In the genomic region with DNA sequence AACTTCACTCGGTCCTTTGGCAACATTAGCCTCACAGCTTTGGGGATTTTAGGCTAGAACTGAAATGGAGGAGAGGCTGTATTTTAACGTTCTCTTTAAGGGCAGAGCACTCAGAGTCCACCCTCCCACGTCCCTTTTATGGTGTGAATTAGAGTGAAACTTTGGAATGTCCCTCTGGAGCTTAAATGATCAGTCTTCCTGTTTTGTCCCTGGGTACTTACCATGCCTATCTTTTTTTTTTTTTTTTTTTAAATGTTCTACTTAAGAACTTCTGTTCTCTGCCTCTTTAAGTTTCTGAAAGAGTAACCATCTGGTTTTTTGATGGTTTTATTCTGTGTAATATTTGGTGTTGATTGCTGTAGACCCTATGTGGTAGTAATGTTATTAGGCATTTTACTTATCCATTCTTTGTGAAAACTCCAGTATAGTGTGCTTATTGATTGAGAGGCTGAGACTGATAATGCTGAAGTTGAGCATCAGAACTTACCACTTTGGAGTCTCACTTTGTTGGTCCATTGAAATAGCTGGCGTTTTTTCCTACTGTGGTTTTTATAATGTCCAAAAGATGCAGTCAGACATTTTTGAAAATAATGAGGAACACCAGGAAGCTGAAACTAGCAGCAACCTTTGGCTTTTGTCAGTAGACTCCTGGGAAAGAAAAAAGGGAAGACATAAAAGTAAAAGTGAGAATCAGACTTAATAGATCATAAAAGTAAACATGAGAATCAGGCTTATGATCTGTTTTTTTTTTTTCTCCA, we compare ENCODE assay signal across 10 cellular contexts. TPM values are rescaled to one million over a fixed set of nuclear protein-coding genes. Genes with fewer than 3 reads are reported as not detected.
DNase-seq lines count a peak whose midpoint lies in the region; TF ChIP-seq lines count a peak whose summit lies in the region.
"Had no signal": no experiment of that assay in that cellular context is flagged by ENCODE, and none has a peak within 500 bp of the region (broad histone marks: within the 10 kb centered on the region; RNA-seq: fewer than 3 reads in every experiment).

No MANE protein-coding gene starts in this region.

- H3K4me3 ChIP-seq in coronary artery, result peak overlapping the region; percentile 36
- peak overlapping the region; percentile 28 to 42 (median 30) for H3K4me3 ChIP-seq in subcutaneous abdominal adipose tissue (ENCODE audit: low read depth in 1 of 5, low read length in 5 of 5)
- H3K4me3 ChIP-seq in lower leg skin (ENCODE audit: low read depth, poor library complexity, severe bottlenecking), result no peak overlapping the region

- H3K9ac ChIP-seq in subcutaneous abdominal adipose tissue (ENCODE audit: low read length in 5 of 5), result peak overlapping the region in 3 of 5 donors; percentile 48 to 68 (median 64)

- H3K27me3 Mint-ChIP-seq in HFFc6 (ENCODE audit: insufficient read depth), result no peaks in the 10 kb centered on the region
- H3K27me3 Mint-ChIP-seq in immature natural killer cell (ENCODE audit: low read depth in 3 of 3), result no peaks in the 10 kb centered on the region

- intact Hi-C loops in lower leg skin (cut with DNase I; ENCODE audit: low total_unique reads), result no loop called here

- H3K4me1 Mint-ChIP-seq in HFFc6 (ENCODE audit: low read depth) (peaks cover 34% of the 10 kb centered on the region), immature natural killer cell (peaks cover 22 to 50% of the 10 kb centered on the region in 2 donors)

- peaks cover 7 to 82% (median 67%) of the 10 kb centered on the region in 5 donors for H3K4me1 ChIP-seq in subcutaneous abdominal adipose tissue (ENCODE audit: control insufficient read depth in 5 of 5, insufficient read depth in 5 of 5, low read length in 5 of 5)

- TF ChIP-seq POLR2A in lower leg skin (IDR thresholded peaks at IDR 0.05), result no peak

- H3K4me3 Mint-ChIP-seq in HFFc6 (peak overlapping the region; percentile 18; the same call in 1 of the 2 replicates), immature natural killer cell (no peak overlapping the region)
- H3K4me3 Mint-ChIP-seq: activated T-cell treated with anti-CD3 and anti-CD28 coated beads, Interleukin-2, amount 50 U/mL, for 4 hours had no signal

- WGBS in lower leg skin, 2 donors, result 29 to 37% methylated on average over 4 of the region's 4 CpGs

- H3K36me3 Mint-ChIP-seq in HFFc6 (ENCODE audit: low read depth), result no peaks in the 10 kb centered on the region; the same call in 1 of the 2 replicates
- peaks cover 0 to 5% (median 4%) of the 10 kb centered on the region in 3 donors for H3K36me3 Mint-ChIP-seq in immature natural killer cell

- H3K27ac ChIP-seq in coronary artery (peak overlapping the region; percentile 4 to 83), subcutaneous abdominal adipose tissue (ENCODE audit: low read depth, low read length) (peak overlapping the region; percentile 95)

- no peaks in the 10 kb centered on the region for H3K9me3 ChIP-seq in subcutaneous abdominal adipose tissue (ENCODE audit: control insufficient read depth in 5 of 5, low read length in 5 of 5)

- peaks cover 0 to 3% (median 0%) of the 10 kb centered on the region in 5 donors for H3K36me3 ChIP-seq in subcutaneous abdominal adipose tissue (ENCODE audit: control insufficient read depth in 5 of 5, insufficient read depth in 5 of 5, low read length in 5 of 5)

- no peak for TF ChIP-seq CTCF in HFFc6 (IDR thresholded peaks at IDR 0.05)
- no peak for TF ChIP-seq CTCF in coronary artery (IDR thresholded peaks at IDR 0.05)
- no peak for TF ChIP-seq CTCF in lower leg skin (IDR thresholded peaks at IDR 0.05)

- H3K27ac Mint-ChIP-seq in HFFc6, result peak overlapping the region; percentile 2; the same call in 1 of the 2 replicates
- H3K27ac Mint-ChIP-seq in immature natural killer cell, result peak overlapping the region in 2 of 6 donors; percentile 21 to 47

- H3K27me3 ChIP-seq in subcutaneous abdominal adipose tissue (ENCODE audit: control insufficient read depth in 5 of 5, insufficient read depth in 4 of 5, low read length in 5 of 5), result no peaks in the 10 kb centered on the region

- no peaks in the 10 kb centered on the region for H3K9me3 Mint-ChIP-seq in HFFc6
- no peaks in the 10 kb centered on the region for H3K9me3 Mint-ChIP-seq in immature natural killer cell
- H3K9me3 Mint-ChIP-seq: activated T-cell treated with anti-CD3 and anti-CD28 coated beads, Interleukin-2, amount 50 U/mL, for 4 hours had no signal

- DNase-seq in HFFc6, result no peak
- DNase-seq in coronary artery (ENCODE audit: low spot score), result no peak
- DNase-seq in lung microvascular endothelial cell (ENCODE audit: low read depth in 2 of 2), result peak; percentile 69 to 86
- DNase-seq in epidermal melanocyte (ENCODE audit: insufficient read length, low spot score), result no peak
- DNase-seq in lower leg skin (ENCODE audit: low spot score in 2 of 2), result no peak
- DNase-seq in Ammon's horn (ENCODE audit: low spot score), result no peak
- DNase-seq in immature natural killer cell, result no peak
- DNase-seq: activated T-cell treated with anti-CD3 and anti-CD28 coated beads, Interleukin-2, amount 50 U/mL, for 4 hours; T-helper 1 cell had no signal

RNA-seq across cellular contexts. Expression of a gene that starts 11.6 kb away (rescaled TPM):
- 10 to 100 TPM in 4 of 6 experiments, 1 to 10 TPM in 2; 9.4 to 12.9 (median 10.7) TPM for total RNA-seq in HFFc6 (2021; fragmentation: NEBNext Ultra II Directional; extraction: Animal tissue kit (Norgen Biotek cat#: 25700))
- 41.0 and 60.7 TPM in 2 replicates for total RNA-seq in lung microvascular endothelial cell
- 10 to 100 TPM; 14.6 to 28.0 (median 20.7) TPM for total RNA-seq in lower leg skin
- polyA plus RNA-seq in immature natural killer cell, result 10 to 100 TPM in 2 of 3 donors, 1 to 10 TPM in 1; 7.2 to 19.3 (median 15.7) TPM

RNA-seq across cellular contexts. Expression of a gene that starts 58.1 kb away (rescaled TPM):
- total RNA-seq in HFFc6 (2021; fragmentation: NEBNext Ultra II Directional; extraction: Animal tissue kit (Norgen Biotek cat#: 25700)), result under 1 TPM; 0.23 to 0.55 (median 0.36) TPM
- total RNA-seq in lung microvascular endothelial cell (0.60 and 1.1 TPM in 2 replicates), lower leg skin (100 to 1,000 TPM; 160 to 545 (median 289) TPM)
- under 1 TPM in 2 of 3 donors, not detected in 1; 0.22 to 0.63 TPM for polyA plus RNA-seq in immature natural killer cell

Comparison
In these comparisons a context has a peak if more than half of its experiments do, and no peak if none do; other contexts are left out.
1. DNase-seq: peak in lung microvascular endothelial cell (2 of 2); none in HFFc6 (single experiment), coronary artery (single experiment), epidermal melanocyte (single experiment), lower leg skin (0 of 2), Ammon's horn (single experiment) and immature natural killer cell (0 of 3).
2. RNA of a gene that starts 58.1 kb away (total RNA-seq): 160 to 545 TPM in lower leg skin; 0.60 to 1.1 TPM in lung microvascular endothelial cell and 0.23 to 0.55 TPM in HFFc6; every median in the first group is over 10 times any median in the second.